In the genomic region with DNA sequence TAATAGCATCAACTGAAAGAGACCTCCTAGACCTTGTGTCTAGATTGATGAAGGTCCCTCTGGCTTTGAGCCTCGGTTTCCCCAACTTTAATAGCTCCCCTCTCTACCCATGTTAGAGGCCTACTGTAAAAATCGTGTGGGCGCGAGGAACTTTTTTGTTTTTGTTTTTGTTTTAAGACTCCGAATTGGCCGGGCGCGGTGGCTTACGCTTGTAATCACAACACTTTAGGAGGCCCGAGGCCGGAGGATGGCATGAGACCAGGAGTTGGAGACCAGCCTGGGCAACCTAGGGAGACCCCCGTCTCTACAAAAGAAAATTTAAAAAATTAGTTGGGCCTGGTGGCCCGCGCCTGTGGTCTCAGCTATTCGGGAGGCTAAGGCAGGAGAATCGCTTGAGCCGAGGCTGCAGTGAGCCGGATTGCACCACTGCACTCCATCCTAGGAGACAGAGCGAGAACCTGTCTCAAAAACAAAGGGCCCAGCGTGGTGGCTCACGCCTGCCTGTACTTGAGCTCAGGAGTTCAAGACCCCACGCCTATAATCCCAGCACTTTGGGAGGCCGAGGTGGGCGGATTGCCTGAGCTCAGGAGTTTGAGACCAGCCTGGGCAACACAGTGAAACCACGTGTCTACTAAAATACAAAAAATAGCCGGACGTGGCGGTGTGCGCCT, we compare ENCODE assay signal across 8 cellular contexts. TPM values are rescaled to one million over a fixed set of nuclear protein-coding genes. Genes with fewer than 3 reads are reported as not detected.
A peak's percentile ranks its signal among the peaks of the same experiment; 100 is the strongest.
DNase-seq lines count a peak whose midpoint lies in the region; ATAC-seq and TF ChIP-seq lines count a peak whose summit lies in the region.

No MANE protein-coding gene starts in this region.

- peaks cover 25% of the 10 kb centered on the region for H3F3A ChIP-seq in GM23338 (replicated peaks; ENCODE audit: low read depth)

- H2AFZ ChIP-seq in GM23338 = peak overlapping the region; percentile 88; the same call in 1 of the 2 replicates

- peak overlapping the region; percentile 98 for H3K4me2 ChIP-seq in GM23338

- H3K9me3 ChIP-seq in esophagus squamous epithelium (no peaks in the 10 kb centered on the region), psoas muscle (no peaks in the 10 kb centered on the region)

- H3K9me2 ChIP-seq in GM23338 (ENCODE audit: insufficient read depth) = 0 out of 2 replicates have a peak, but pooled peaks cover 4% of the 10 kb centered on the region

- H3K27me3 ChIP-seq in GM23338 (ENCODE audit: insufficient read depth) (no peaks in the 10 kb centered on the region), esophagus squamous epithelium (no peaks in the 10 kb centered on the region), psoas muscle (ENCODE audit: insufficient read depth in 3 of 3, low read length in 2 of 3) (no peaks in the 10 kb centered on the region)

- no peaks in the 10 kb centered on the region; the same call in 2 of the 3 replicates for H3K9me3 Mint-ChIP-seq in GM23338

- H3K4me3 ChIP-seq in GM23338 (peak overlapping the region; percentile 90), esophagus squamous epithelium (peak overlapping the region; percentile 84 to 99 (median 96)), psoas muscle (peak overlapping the region; percentile 92)

- peaks cover 44% of the 10 kb centered on the region for H3K4me1 Mint-ChIP-seq in GM23338

- TF ChIP-seq CTCF in GM23338 (conservative IDR thresholded peaks at IDR 0.05; ENCODE audit: low read depth in 2 of 2) = no peak
- TF ChIP-seq CTCF in esophagus squamous epithelium (IDR thresholded peaks at IDR 0.05) = no peak
- no peak for TF ChIP-seq CTCF in psoas muscle (IDR thresholded peaks at IDR 0.05)

- H3K36me3 Mint-ChIP-seq in GM23338 (ENCODE audit: low read depth) = peaks cover 4% of the 10 kb centered on the region; the same call in 2 of the 3 replicates

- DNase-seq in GM23338 (ENCODE audit: low spot score) (peak; percentile 35), esophagus squamous epithelium (lab: John Stamatoyannopoulos, UW) (no peak), psoas muscle (peak in 1 of 2 donors; percentile 68), amniotic stem cell (lab: John Stamatoyannopoulos, UW) (no peak), D341Med (ENCODE audit: low spot score) (no peak)

- WGBS in esophagus squamous epithelium, 2 donors = 7 to 33% methylated on average over 8 to 11 of the region's 29 CpGs
- 33 to 39% (median 37%) methylated on average over 29 of the region's 29 CpGs for WGBS in psoas muscle, 3 donors

- H3K27ac ChIP-seq in GM23338 (ENCODE audit: low read depth) = peak overlapping the region; percentile 98
- H3K27ac ChIP-seq in esophagus squamous epithelium = peak overlapping the region; percentile 90 to 98 (median 94)
- H3K27ac ChIP-seq in psoas muscle = peak overlapping the region; percentile 92

- peaks cover 32% of the 10 kb centered on the region for H4K20me1 ChIP-seq in GM23338 (replicated peaks; ENCODE audit: insufficient read depth)

- TF ChIP-seq POLR2A in esophagus squamous epithelium (IDR thresholded peaks at IDR 0.05) = no peak

- ATAC-seq in GM23338 (peak; percentile 5), SK-N-SH treated with all-trans-retinoic acid at 6 μM for 48 hours (no peak), psoas muscle (peak in 1 of 4 donors; percentile 2), HG03354 (IDR thresholded peaks at IDR 0.05; ENCODE audit: poor library complexity, severe bottlenecking, unreplicated experiment) (no peak), HG03378 (IDR thresholded peaks at IDR 0.05; ENCODE audit: unreplicated experiment) (no peak)

- peaks cover 35% of the 10 kb centered on the region for H3K79me2 ChIP-seq in GM23338 (replicated peaks; ENCODE audit: insufficient read depth)

- H3K36me3 ChIP-seq in GM23338 (ENCODE audit: insufficient read depth) (no peaks in the 10 kb centered on the region), esophagus squamous epithelium (peaks cover 0 to 13% (median 0%) of the 10 kb centered on the region in 3 donors), psoas muscle (ENCODE audit: insufficient read depth in 1 of 2, low read depth in 1 of 2) (peaks cover 0 to 8% of the 10 kb centered on the region in 2 donors)

- H3K27ac Mint-ChIP-seq in GM23338 = peak overlapping the region; percentile 96

- intact Hi-C loops in esophagus squamous epithelium (cut with DNase I) = no loop called here
- intact Hi-C loops in psoas muscle (cut with DNase I) = no loop called here

- peaks cover 12% of the 10 kb centered on the region for H3K27me3 Mint-ChIP-seq in GM23338 (ENCODE audit: insufficient read depth, low read depth, poor library complexity)

- peak overlapping the region; percentile 80 for H3K4me3 Mint-ChIP-seq in GM23338

- peaks cover 17% of the 10 kb centered on the region for H3K4me1 ChIP-seq in GM23338 (ENCODE audit: insufficient read depth)
- peaks cover 32 to 46% (median 40%) of the 10 kb centered on the region in 3 donors for H3K4me1 ChIP-seq in esophagus squamous epithelium
- H3K4me1 ChIP-seq in psoas muscle = peaks cover 38% of the 10 kb centered on the region

TF ChIP-seq in GM23338, 12 proteins besides CTCF, POLR2A, EP300 and RAD21 (continues in another document):
- TF ChIP-seq NANOG (IDR thresholded peaks at IDR 0.05; ENCODE audit: borderline replicate concordance) = no peak
- TF ChIP-seq, protein P1, sequence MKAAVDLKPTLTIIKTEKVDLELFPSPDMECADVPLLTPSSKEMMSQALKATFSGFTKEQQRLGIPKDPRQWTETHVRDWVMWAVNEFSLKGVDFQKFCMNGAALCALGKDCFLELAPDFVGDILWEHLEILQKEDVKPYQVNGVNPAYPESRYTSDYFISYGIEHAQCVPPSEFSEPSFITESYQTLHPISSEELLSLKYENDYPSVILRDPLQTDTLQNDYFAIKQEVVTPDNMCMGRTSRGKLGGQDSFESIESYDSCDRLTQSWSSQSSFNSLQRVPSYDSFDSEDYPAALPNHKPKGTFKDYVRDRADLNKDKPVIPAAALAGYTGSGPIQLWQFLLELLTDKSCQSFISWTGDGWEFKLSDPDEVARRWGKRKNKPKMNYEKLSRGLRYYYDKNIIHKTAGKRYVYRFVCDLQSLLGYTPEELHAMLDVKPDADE (IDR thresholded peaks at IDR 0.05) = no peak
- no peak for TF ChIP-seq JUNB (IDR thresholded peaks at IDR 0.05; ENCODE audit: unreplicated experiment)
- TF ChIP-seq ZNF114 (CRISPR knock-in tag; IDR thresholded peaks at IDR 0.05) = no peak
- TF ChIP-seq STAT1 (IDR thresholded peaks at IDR 0.05; ENCODE audit: unreplicated experiment) = no peak
- TF ChIP-seq EZH2phosphoT487 (IDR thresholded peaks at IDR 0.05; ENCODE audit: unreplicated experiment) = no peak
- TF ChIP-seq CREB1 (CRISPR knock-in tag; IDR thresholded peaks at IDR 0.05; ENCODE audit: low read depth) = no peak

TF ChIP-seq in SK-N-SH treated with all-trans-retinoic acid at 6 μM for 48 hours, 23 proteins besides CTCF, POLR2A, EP300 and RAD21:
- TF ChIP-seq ISL1 (CRISPR knock-in tag; IDR thresholded peaks at IDR 0.05) (0 out of 2 replicates have a peak, but pooled peaks have one; percentile 13), ZNF565 (CRISPR knock-in tag; conservative IDR thresholded peaks at IDR 0.05; ENCODE audit: low read depth) (no peak)

RNA-seq across cellular contexts. Expression of gene PPP6R1, which starts 0.9 kb away (rescaled TPM):
- total RNA-seq in GM23338 (2014; rRNA removed; shearing (Covaris generic)) = 62.5 and 70.8 TPM in 2 replicates
- 22.2 and 24.9 TPM in 2 replicates for polyA plus RNA-seq in GM23338 (2016; fragmentation: Nextera tagmentation; extraction: Ambion mirVana)
- 10 to 100 TPM; 30.6 to 59.2 (median 47.4) TPM for total RNA-seq in esophagus squamous epithelium
- 10 to 100 TPM; 38.1 to 51.8 (median 43.9) TPM for total RNA-seq in psoas muscle
- polyA plus RNA-seq in psoas muscle = 10 to 100 TPM; 27.9 to 72.3 (median 50.0) TPM

RNA-seq across cellular contexts. Expression of gene HSPBP1, which starts 20.2 kb away (rescaled TPM):
- total RNA-seq in GM23338 (2014; rRNA removed; shearing (Covaris generic)) = 91.0 and 91.1 TPM in 2 replicates
- polyA plus RNA-seq in GM23338 (2016; fragmentation: Nextera tagmentation; extraction: Ambion mirVana) = 81.9 and 83.6 TPM in 2 replicates
- 10 to 100 TPM; 27.1 to 40.7 (median 32.4) TPM for total RNA-seq in esophagus squamous epithelium
- 10 to 100 TPM; 23.0 to 34.0 (median 28.6) TPM for total RNA-seq in psoas muscle
- polyA plus RNA-seq in psoas muscle = 10 to 100 TPM; 41.8 to 98.2 (median 65.6) TPM

RNA-seq across cellular contexts. Expression of gene BRSK1, which starts 24.1 kb away (rescaled TPM):
- total RNA-seq in GM23338 (2014; rRNA removed; shearing (Covaris generic)) = 11.3 and 17.2 TPM in 2 replicates
- 2.3 and 3.4 TPM in 2 replicates for polyA plus RNA-seq in GM23338 (2016; fragmentation: Nextera tagmentation; extraction: Ambion mirVana)
- total RNA-seq in esophagus squamous epithelium = 1 to 10 TPM in 1 of 4 donors, under 1 TPM in 1, not detected in 2; 0.73 to 1.1 TPM
- 1 to 10 TPM in 2 of 4 donors, under 1 TPM in 2; 0.77 to 1.1 (median 0.92) TPM for total RNA-seq in psoas muscle
- under 1 TPM; 0.14 to 0.64 (median 0.53) TPM for polyA plus RNA-seq in psoas muscle

RNA-seq across cellular contexts. Expression of gene TMEM86B, which starts 31.1 kb away (rescaled TPM):
- total RNA-seq in GM23338 (2014; rRNA removed; shearing (Covaris generic)) = 2.9 and 3.2 TPM in 2 replicates
- polyA plus RNA-seq in GM23338 (2016; fragmentation: Nextera tagmentation; extraction: Ambion mirVana) = 1.1 and 1.7 TPM in 2 replicates
- total RNA-seq in esophagus squamous epithelium = 1 to 10 TPM in 3 of 4 donors, not detected in 1; 1.1 to 3.6 (median 2.2) TPM
- total RNA-seq in psoas muscle = 1 to 10 TPM; 2.0 to 2.4 (median 2.3) TPM
- 1 to 10 TPM in 2 of 3 donors, under 1 TPM in 1; 0.68 to 2.1 (median 1.2) TPM for polyA plus RNA-seq in psoas muscle

RNA-seq across cellular contexts. Expression of gene PTPRH, which starts 50.4 kb away (rescaled TPM):
- 0.12 and 2.1 TPM in 2 replicates for total RNA-seq in GM23338 (2014; rRNA removed; shearing (Covaris generic))
- polyA plus RNA-seq in GM23338 (2016; fragmentation: Nextera tagmentation; extraction: Ambion mirVana) = 0.12 and 0.16 TPM in 2 replicates
- 1 to 10 TPM in 3 of 4 donors, under 1 TPM in 1; 0.57 to 2.0 (median 1.3) TPM for total RNA-seq in esophagus squamous epithelium
- under 1 TPM in 3 of 4 donors, not detected in 1; 0.15 to 0.18 (median 0.17) TPM for total RNA-seq in psoas muscle
- polyA plus RNA-seq in psoas muscle = under 1 TPM; 0.04 to 0.12 (median 0.05) TPM
